Comparison of ENCODE assay signal across 8 cellular contexts in the genomic region with DNA sequence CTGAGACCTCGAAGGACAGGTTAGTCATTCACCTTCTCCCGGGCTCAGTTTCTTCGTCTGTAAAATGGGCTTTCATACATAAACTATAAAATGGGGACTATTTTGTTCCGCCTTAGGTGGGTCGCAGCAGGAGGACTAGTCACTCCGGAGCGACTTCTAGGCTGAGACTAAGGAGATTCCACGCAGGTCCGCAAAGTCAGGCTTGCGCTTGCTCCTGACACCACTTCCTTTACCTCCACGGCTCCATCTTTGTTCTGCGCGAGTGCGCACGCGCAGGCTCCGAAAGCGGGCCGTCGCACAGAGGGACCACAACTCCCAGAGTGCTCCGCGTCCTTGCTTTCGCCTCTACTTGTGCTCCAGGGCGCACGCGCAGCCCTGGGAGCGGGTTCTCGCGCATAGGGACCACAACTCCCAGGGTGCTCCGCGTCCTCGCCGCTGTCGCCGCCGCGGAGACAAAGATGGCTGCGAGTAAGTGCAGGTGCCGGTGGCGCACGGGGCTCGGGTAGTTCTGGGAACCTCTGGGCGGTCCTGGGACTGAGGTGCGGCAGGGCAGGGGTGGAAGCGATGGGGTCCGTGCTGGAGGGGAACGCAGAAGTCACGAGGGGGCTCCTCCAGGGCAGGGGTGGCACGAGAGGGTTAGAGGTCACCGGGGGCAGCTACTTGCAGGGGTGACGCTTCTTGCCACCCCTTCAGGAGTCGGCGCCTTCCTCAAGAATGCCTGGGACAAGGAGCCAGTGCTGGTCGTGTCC. TPM values are rescaled to one million over a fixed set of nuclear protein-coding genes. Genes with fewer than 3 reads are reported as not detected.
DNase-seq lines count a peak whose midpoint lies in the region; ATAC-seq and TF ChIP-seq lines count a peak whose summit lies in the region.

A gene (plus strand): TSS at position 435 of the 749 bp plus-strand sequence. CDS start 24 bp downstream, at position 459.

- peak within 1 kb of the TSS; percentile 95 for H3K4me3 ChIP-seq in GM12875 (ENCODE audit: low read depth, low read length)
- H3K4me3 ChIP-seq in adipocyte (ENCODE audit: low read length): peak within 1 kb of the TSS; percentile 97
- H3K4me3 ChIP-seq in cardiac muscle cell: peak within 1 kb of the TSS; percentile 71
- peak within 1 kb of the TSS; percentile 74 for H3K4me3 ChIP-seq in parathyroid adenoma (ENCODE audit: low read depth, low read length)
- H3K4me3 ChIP-seq in tibial nerve: peak within 1 kb of the TSS; percentile 63 to 91 (median 76)

- H3K4me1 ChIP-seq in adipocyte (ENCODE audit: control insufficient read depth, insufficient read depth, low read length) (peaks cover 7% of the 10 kb centered on the region), cardiac muscle cell (ENCODE audit: low read depth) (no peaks in the 10 kb centered on the region), parathyroid adenoma (no peaks in the 10 kb centered on the region), tibial nerve (peaks cover 0 to 15% (median 7%) of the 10 kb centered on the region in 4 donors)

- H3K79me2 ChIP-seq in parathyroid adenoma: peaks cover 16% of the 10 kb centered on the region

- no peak within 1 kb of the TSS for H3K27ac ChIP-seq in cardiac muscle cell
- peak within 1 kb of the TSS; percentile 60 for H3K27ac ChIP-seq in parathyroid adenoma
- H3K27ac ChIP-seq in tibial nerve: peak within 1 kb of the TSS in 3 of 4 donors; percentile 66 to 84 (median 71)

- TF ChIP-seq POLR2A in tibial nerve (IDR thresholded peaks at IDR 0.05): peak; percentile 44 to 62

- DNase-seq in NCI-H1436 (lab: John Stamatoyannopoulos, UW) (peak; percentile 98), T follicular helper cell (ENCODE audit: low read depth) (peak; percentile 97), adipocyte (ENCODE audit: low read depth) (peak; percentile 99), cardiac muscle cell (ENCODE audit: low read depth in 1 of 2, low spot score in 1 of 2) (peak; percentile 99), tibial nerve (ENCODE audit: low spot score in 2 of 2) (peak; percentile 92 to 93)

- peak; percentile 99 for ATAC-seq in HG02798 (IDR thresholded peaks at IDR 0.05; ENCODE audit: poor library complexity, unreplicated experiment)

- H3K4me2 ChIP-seq in parathyroid adenoma (ENCODE audit: low read length): peak within 1 kb of the TSS; percentile 83

- H3K27me3 ChIP-seq in adipocyte (replicated peaks; ENCODE audit: control insufficient read depth, insufficient read depth, low read length) (no peaks in the 10 kb centered on the region), cardiac muscle cell (no peaks in the 10 kb centered on the region), parathyroid adenoma (ENCODE audit: control insufficient read depth, insufficient read depth, low read length) (no peaks in the 10 kb centered on the region), tibial nerve (no peaks in the 10 kb centered on the region)

- H3K9me3 ChIP-seq in adipocyte (ENCODE audit: control insufficient read depth, low read length) (no peaks in the 10 kb centered on the region), cardiac muscle cell (ENCODE audit: low read depth) (no peaks in the 10 kb centered on the region), parathyroid adenoma (ENCODE audit: control insufficient read depth, low read length) (no peaks in the 10 kb centered on the region), tibial nerve (no peaks in the 10 kb centered on the region)

- peak; percentile 88 to 93 for TF ChIP-seq EP300 in tibial nerve (IDR thresholded peaks at IDR 0.05)

- H2AFZ ChIP-seq in parathyroid adenoma: peak within 1 kb of the TSS; percentile 94

- 3 to 7% methylated on average over 27 to 54 of the region's 54 CpGs for WGBS in tibial nerve, 2 donors

- TF ChIP-seq CTCF in GM12875 (IDR thresholded peaks at IDR 0.05; ENCODE audit: borderline replicate concordance, insufficient read depth, low read depth, low read length) (no peak), cardiac muscle cell (IDR thresholded peaks at IDR 0.05; ENCODE audit: low read depth, low read length) (no peak), parathyroid adenoma (IDR thresholded peaks at IDR 0.05) (no peak), tibial nerve (IDR thresholded peaks at IDR 0.05) (peak in 2 of 5 experiments; percentile 5 to 23)

- peak within 1 kb of the TSS; percentile 91 for H3K9ac ChIP-seq in adipocyte (ENCODE audit: low read length)
- peak within 1 kb of the TSS; percentile 42 for H3K9ac ChIP-seq in parathyroid adenoma

- H3K36me3 ChIP-seq in adipocyte (ENCODE audit: control insufficient read depth, insufficient read depth, low read length, severe bottlenecking): peaks cover 19% of the 10 kb centered on the region
- H3K36me3 ChIP-seq in cardiac muscle cell: peaks cover 7% of the 10 kb centered on the region
- no peaks in the 10 kb centered on the region for H3K36me3 ChIP-seq in parathyroid adenoma (ENCODE audit: control insufficient read depth, insufficient read depth, low read length)
- peaks cover 0 to 27% (median 0%) of the 10 kb centered on the region in 3 donors for H3K36me3 ChIP-seq in tibial nerve

RNA-seq across cellular contexts. Expression of the gene that starts here (rescaled TPM):
- total RNA-seq in cardiac muscle cell (58.8 and 104 TPM in 2 replicates), tibial nerve (10 to 100 TPM in 3 of 4 donors, 1 to 10 TPM in 1; 2.8 to 40.0 (median 25.4) TPM)
- polyA plus RNA-seq in cardiac muscle cell: 546 and 585 TPM in 2 replicates
